Comparison of ENCODE assay signal across 24 cellular contexts in genomic region chr6:46062991-46063390, GRCh38. TPM values are rescaled to one million over a fixed set of nuclear protein-coding genes. Genes with fewer than 3 reads are reported as not detected.
A peak's percentile ranks its signal among the peaks of the same experiment; 100 is the strongest.
DNase-seq lines count a peak whose midpoint lies in the region; ATAC-seq, FAIRE-seq and TF ChIP-seq lines count a peak whose summit lies in the region.
"Had no signal": no experiment of that assay in that cellular context is flagged by ENCODE, and none has a peak within 500 bp of the region (broad histone marks: within the 10 kb centered on the region; RNA-seq: fewer than 3 reads in every experiment).

No MANE protein-coding gene starts in this region.

- TF ChIP-seq RAD21 in liver (IDR thresholded peaks at IDR 0.05) = no peak
- no peak for TF ChIP-seq RAD21 in HepG2 (CRISPR knock-in tag; IDR thresholded peaks at IDR 0.05)

- in situ Hi-C loops in HepG2 (cut with HindIII; ENCODE audit: extremely low pct_ligation_motif_present, low pct_unique_long_range_greater_than_20kb) = no loop called here

- CTCF ChIA-PET in HepG2 (lab: Yijun Ruan, JAX; ENCODE audit: low intra/inter-chr PET ratio, low total read pairs) = no interaction called here

- no TSS peak for BruUV-seq in HepG2 (replicated peaks; lab: Mats Ljungman, UMichigan)

- no peak overlapping the region for H3K4me2 ChIP-seq in HepG2 (ENCODE audit: low read depth, low read length)
- H3K4me2 ChIP-seq in smooth muscle cell = no peak overlapping the region
- H3K4me2 ChIP-seq: PC-9 had no signal

- intact Hi-C loops in HepG2 (cut with micrococcal nuclease; ENCODE audit: unreplicated experiment) (no loop called here), lower lobe of right lung (cut with DNase I) (no loop called here), spleen (cut with DNase I; ENCODE audit: low total_unique reads) (no loop called here)

- TF ChIP-seq CTCF in liver (IDR thresholded peaks at IDR 0.05; ENCODE audit: low read depth, low read length, missing input control) (no peak), HepG2 (CRISPR knock-in tag; IDR thresholded peaks at IDR 0.05) (no peak), lower lobe of right lung (IDR thresholded peaks at IDR 0.05) (no peak), spleen (IDR thresholded peaks at IDR 0.05 in 8 of 11, conservative IDR thresholded peaks at IDR 0.05 in 3 of 11) (no peak), smooth muscle cell (IDR thresholded peaks at IDR 0.05; ENCODE audit: borderline replicate concordance, insufficient read depth, poor library complexity, severe bottlenecking) (no peak)

- FAIRE-seq in HepG2 (lab: Jason Lieb, UNC) = no peak
- FAIRE-seq: GM12878 had no signal

- H4K20me1 ChIP-seq in HepG2 (ENCODE audit: insufficient read depth, low read length) (no peaks in the 10 kb centered on the region), smooth muscle cell (ENCODE audit: low read depth) (no peaks in the 10 kb centered on the region)

- H3K27me3 ChIP-seq in liver (ENCODE audit: control insufficient read depth in 4 of 4, insufficient read depth in 4 of 4, low read length in 3 of 4) (no peaks in the 10 kb centered on the region), HepG2 (ENCODE audit: control insufficient read depth in 1 of 2, insufficient read depth in 2 of 2, low read length in 2 of 2) (no peaks in the 10 kb centered on the region; a peak in 1 of 5 replicates), lower lobe of right lung (ENCODE audit: low read depth) (no peaks in the 10 kb centered on the region), spleen (replicated peaks in 1 of 7) (no peaks in the 10 kb centered on the region), smooth muscle cell (ENCODE audit: low read depth) (no peaks in the 10 kb centered on the region)
- H3K27me3 ChIP-seq: MG63 had no signal

- H3K27ac ChIP-seq in liver (ENCODE audit: low read depth in 1 of 2, low read length in 2 of 2) (peak overlapping the region; percentile 36 to 61), HepG2 (ENCODE audit: extremely low read length, insufficient read depth, low read length) (no peak overlapping the region), lower lobe of right lung (peak overlapping the region; percentile 48), spleen (peak overlapping the region in 5 of 8 donors; percentile 34 to 51 (median 44)), smooth muscle cell (ENCODE audit: low read depth) (no peak overlapping the region)
- H3K27ac ChIP-seq: 22Rv1, PC-9 had no signal

- H3K9ac ChIP-seq in liver (ENCODE audit: low read depth in 1 of 2, low read length in 2 of 2) = no peak overlapping the region
- H3K9ac ChIP-seq in HepG2 (ENCODE audit: insufficient read depth, low read depth, low read length) = no peak overlapping the region
- H3K9ac ChIP-seq in smooth muscle cell (ENCODE audit: low read depth) = no peak overlapping the region

- TF ChIP-seq EP300 in HepG2 (IDR thresholded peaks at IDR 0.05; ENCODE audit: low read depth in 2 of 2, low read length in 2 of 2) (no peak), HepG2 (CRISPR knock-in tag; IDR thresholded peaks at IDR 0.05; ENCODE audit: borderline replicate concordance) (no peak)

- POLR2A ChIA-PET in HepG2 (lab: Yijun Ruan, JAX) = no interaction called here

- H3K4me3 ChIP-seq in liver (ENCODE audit: low read depth in 1 of 3, low read length in 3 of 3) = no peak overlapping the region
- no peak overlapping the region for H3K4me3 ChIP-seq in HepG2 (replicated peaks in 1 of 3; ENCODE audit: insufficient read depth in 1 of 3, low read depth in 2 of 3, low read length in 3 of 3)
- H3K4me3 ChIP-seq in lower lobe of right lung = no peak overlapping the region
- H3K4me3 ChIP-seq in spleen = no peak overlapping the region
- no peak overlapping the region for H3K4me3 ChIP-seq in smooth muscle cell
- H3K4me3 ChIP-seq: GM12878, MG63, PC-9 had no signal

- no peaks in the 10 kb centered on the region for H3K36me3 ChIP-seq in liver (ENCODE audit: control insufficient read depth in 4 of 4, insufficient read depth in 3 of 4, low read depth in 1 of 4, low read length in 3 of 4)
- no peaks in the 10 kb centered on the region for H3K36me3 ChIP-seq in HepG2 (replicated peaks in 1 of 2; ENCODE audit: control insufficient read depth in 1 of 2, insufficient read depth in 2 of 2, low read length in 2 of 2)
- H3K36me3 ChIP-seq in lower lobe of right lung = no peaks in the 10 kb centered on the region
- no peaks in the 10 kb centered on the region for H3K36me3 ChIP-seq in spleen
- H3K36me3 ChIP-seq in smooth muscle cell (ENCODE audit: low read depth) = no peaks in the 10 kb centered on the region
- H3K36me3 ChIP-seq: MG63 had no signal

- H3K9me3 ChIP-seq in liver (ENCODE audit: control insufficient read depth in 4 of 4, low read length in 3 of 4) (no peaks in the 10 kb centered on the region), HepG2 (ENCODE audit: low read length) (no peaks in the 10 kb centered on the region), lower lobe of right lung (no peaks in the 10 kb centered on the region), spleen (peaks cover 0 to 9% (median 0%) of the 10 kb centered on the region in 8 donors), smooth muscle cell (replicated peaks; ENCODE audit: low read depth) (no peaks in the 10 kb centered on the region)
- H3K9me3 ChIP-seq: MG63 had no signal

- TF ChIP-seq POLR2A in HepG2 (IDR thresholded peaks at IDR 0.05; ENCODE audit: insufficient read depth in 1 of 2, low read depth in 2 of 2, low read length in 2 of 2) (no peak), spleen (IDR thresholded peaks at IDR 0.05) (no peak)

- DNase-seq in HepG2 (ENCODE audit: low spot score) (no peak), lower lobe of right lung (no peak), spleen (no peak), smooth muscle cell (lab: John Stamatoyannopoulos, UW; ENCODE audit: unreplicated experiment) (no peak), SIG-M5 treated with dmso at 0.1 percent for 504 hours (lab: John Stamatoyannopoulos, UW; ENCODE audit: unreplicated experiment) (no peak)
- DNase-seq: CD8-positive, alpha-beta T cell; DMS 273 treated with DMSO at 0.1 percent for 48 hours; DMS79; EL; GDM1; GOT3; HCEC 1CT; IMR-90; KG1; MG63; NCI-H526 treated with DMSO at 0.1 percent for 48 hours had no signal

- H2AFZ ChIP-seq in HepG2 (ENCODE audit: low read length) (no peak overlapping the region), smooth muscle cell (ENCODE audit: low read depth) (no peak overlapping the region)
- H2AFZ ChIP-seq: PC-9 had no signal

- H3K4me1 ChIP-seq in liver (ENCODE audit: control insufficient read depth in 4 of 4, insufficient read depth in 4 of 4, low read length in 3 of 4) (peaks cover 0 to 19% (median 10%) of the 10 kb centered on the region in 4 donors), HepG2 (ENCODE audit: insufficient read depth, low read length) (no peaks in the 10 kb centered on the region), lower lobe of right lung (peaks cover 21% of the 10 kb centered on the region), spleen (peaks cover 0 to 5% (median 0%) of the 10 kb centered on the region in 6 donors), smooth muscle cell (ENCODE audit: low read depth) (no peaks in the 10 kb centered on the region)

- H3K79me2 ChIP-seq in HepG2 (ENCODE audit: insufficient read depth, low read length) (no peaks in the 10 kb centered on the region), smooth muscle cell (ENCODE audit: low read depth) (no peaks in the 10 kb centered on the region)

- no peaks in the 10 kb centered on the region for H3F3A ChIP-seq in smooth muscle cell (ENCODE audit: low read depth)

- ATAC-seq in HepG2 (no peak), lower lobe of right lung (no peak), GM21528 (IDR thresholded peaks at IDR 0.05; ENCODE audit: low FRiP score, unreplicated experiment) (no peak)
- ATAC-seq: CD8-positive, alpha-beta T cell; GM12878; Right ventricle myocardium inferior had no signal

TF ChIP-seq in liver, 16 proteins besides CTCF, POLR2A, EP300 and RAD21 (continues in another document):
- TF ChIP-seq ATF3 (IDR thresholded peaks at IDR 0.05) (no peak), FOXA2 (IDR thresholded peaks at IDR 0.05) (no peak)

TF ChIP-seq in HepG2, 621 proteins besides CTCF, POLR2A, EP300 and RAD21 (continues in another document):
- no peak for TF ChIP-seq RXRB (CRISPR knock-in tag; IDR thresholded peaks at IDR 0.05; ENCODE audit: borderline replicate concordance)
- no peak for TF ChIP-seq ZNF737 (CRISPR knock-in tag; IDR thresholded peaks at IDR 0.05; ENCODE audit: borderline replicate concordance)

RNA-seq across cellular contexts. Expression of gene CLIC5, which starts 47.3 kb away (rescaled TPM):
- total RNA-seq in liver (under 1 TPM; 0.05 to 0.33 TPM), HepG2 (2016; rRNA removed; fragmentation: Illumina TruSeq; extraction: Trizol) (not detected in 2 replicates), lower lobe of right lung (134 TPM), spleen (100 to 1,000 TPM in 2 of 7 donors, 10 to 100 TPM in 5; 53.4 to 189 (median 85.1) TPM), smooth muscle cell (0.99 and 4.4 TPM in 2 replicates)
- polyA plus RNA-seq in liver (under 1 TPM; 0.09 to 0.18 TPM), HepG2 (2011; rRNA removed) (not detected in 2 replicates), spleen (10 to 100 TPM in 1 of 3 donors, 1 to 10 TPM in 2; 2.8 to 10.6 (median 5.8) TPM), smooth muscle cell (0.97 and 1.4 TPM in 2 replicates)
- not detected in 2 replicates for total RNA-seq in HepG2 (2016; cell fraction: cytosol; rRNA removed; fragmentation: Illumina TruSeq; extraction: Trizol; ENCODE audit: low read depth)
- total RNA-seq in HepG2 (2016; cell fraction: insoluble cytoplasmic fraction; rRNA removed; fragmentation: Illumina TruSeq; extraction: Trizol) = not detected in 2 replicates
- total RNA-seq in HepG2 (2016; cell fraction: membrane; rRNA removed; fragmentation: Illumina TruSeq; extraction: Trizol) = not detected in 2 replicates
- total RNA-seq in HepG2 (2016; cell fraction: nucleus; rRNA removed; fragmentation: Illumina TruSeq; extraction: Trizol) = not detected in 2 replicates
- not detected in 2 replicates for polyA plus RNA-seq in HepG2 (2011; cell fraction: cytosol; rRNA removed)
- not detected in 2 replicates for polyA plus RNA-seq in HepG2 (2011; cell fraction: nucleus; rRNA removed)
- polyA plus RNA-seq in HepG2 (2012) = not detected in 2 replicates
- polyA plus RNA-seq in HepG2 (2016; cell fraction: cytosol; fragmentation: Illumina TruSeq; extraction: Trizol; ENCODE audit: low read depth) = not detected in 2 replicates
- not detected in 2 replicates for polyA plus RNA-seq in HepG2 (2016; cell fraction: insoluble cytoplasmic fraction; fragmentation: Illumina TruSeq; extraction: Trizol; ENCODE audit: low read depth)
- polyA plus RNA-seq in HepG2 (2016; cell fraction: membrane; fragmentation: Illumina TruSeq; extraction: Trizol; ENCODE audit: low read depth) = not detected in 2 replicates
- polyA plus RNA-seq in HepG2 (2016; cell fraction: nucleus; fragmentation: Illumina TruSeq; extraction: Trizol; ENCODE audit: insufficient read depth, low read depth) = not detected in 2 replicates
- polyA minus RNA-seq in HepG2 (2011; rRNA and poly(A)+ RNA removed; ENCODE audit: low replicate concordance) = 2.3 TPM in 1 of 2 replicates, not detected in the other
- polyA minus RNA-seq in HepG2 (2011; cell fraction: cytosol; rRNA and poly(A)+ RNA removed) = not detected in 2 replicates
- polyA minus RNA-seq in HepG2 (2011; cell fraction: nucleus; rRNA and poly(A)+ RNA removed) = not detected in 2 replicates
- total RNA-seq: GM12878, IMR-90, NCI-H460, RPMI7951 had no signal
- polyA plus RNA-seq: IMR-90 had no signal

Comparison
In these comparisons a context has a peak if more than half of its experiments do, and no peak if none do; other contexts are left out.
1. H3K27ac ChIP-seq: peak in liver (2 of 2), lower lobe of right lung (single experiment) and spleen (5 of 8); none in HepG2 (single experiment) and smooth muscle cell (single experiment).
2. RNA of gene CLIC5, which starts 47.3 kb away (total RNA-seq): 134 TPM in lower lobe of right lung (single experiment) and 53.4 to 189 TPM in spleen; 0.99 to 4.4 TPM in smooth muscle cell, 0.05 to 0.33 TPM in liver and not detected in HepG2; every median in the first group is over 10 times any median in the second.